Comparison of ENCODE assay signal across 24 cellular contexts in the genomic region with DNA sequence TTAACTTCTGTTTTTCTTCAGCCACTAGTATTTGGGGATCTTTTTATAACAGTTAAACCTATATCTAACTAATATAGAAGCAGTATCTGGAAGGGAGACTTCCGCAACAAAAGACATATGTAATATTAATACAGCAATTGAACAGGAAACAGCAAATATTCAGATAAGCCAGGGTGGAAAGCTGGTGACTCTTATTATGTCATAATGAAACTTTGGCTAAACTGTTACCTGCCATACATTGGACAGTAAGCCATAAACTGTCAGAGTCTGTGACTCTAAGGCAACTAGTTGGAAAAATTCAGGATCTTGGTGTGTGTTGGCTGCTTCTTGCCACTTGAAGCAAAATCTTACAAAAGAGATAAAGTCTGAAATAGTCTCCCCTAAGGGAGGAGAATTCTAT.
"Had no signal": no experiment of that assay in that cellular context is flagged by ENCODE, and none has a peak within 500 bp of the region (broad histone marks: within the 10 kb centered on the region; RNA-seq: fewer than 3 reads in every experiment).

No MANE protein-coding gene starts in this region.

- FAIRE-seq: endometrium, frontal cortex, islet of Langerhans had no signal

- H3K36me3 ChIP-seq: heart right ventricle, neutrophil, right lobe of liver, stomach, thoracic aorta, transverse colon had no signal

- H3K4me1 ChIP-seq: psoas muscle, right lobe of liver, transverse colon had no signal

- H3K4me3 ChIP-seq: coronary artery, heart right ventricle, mucosa of descending colon, psoas muscle, right lobe of liver, stomach, thoracic aorta, transverse colon had no signal

- DNase-seq: effector CD8-positive, alpha-beta T cell; heart right ventricle; hypothalamus; kidney glomerular epithelial cell; mammary epithelial cell; mucosa of descending colon; naive thymus-derived CD8-positive, alpha-beta T cell; psoas muscle; retina; right lobe of liver; stimulated activated CD4-positive, alpha-beta T cell treated with anti-CD3 and anti-CD28 coated beads, Interleukin-15, amount 100 ng/mL, for 24 hours; stimulated activated CD4-positive, alpha-beta T cell treated with anti-CD3 and anti-CD28 coated beads, Interleukin-2, amount 100 ng/mL, for 24 hours; stimulated activated CD4-positive, alpha-beta T cell treated with anti-CD3 and anti-CD28 coated beads, Interleukin-4, amount 100 ng/mL, for 4 hours; stimulated activated naive CD4-positive, alpha-beta T cell; stomach; substantia nigra; transverse colon had no signal

- H3K9me3 ChIP-seq: heart right ventricle, mucosa of descending colon, neutrophil, psoas muscle, right lobe of liver, stomach, thoracic aorta, transverse colon had no signal

- H3K27me3 ChIP-seq: right lobe of liver, stomach, transverse colon had no signal

- ATAC-seq: esophagus mucosa; heart right ventricle; mucosa of descending colon; naive thymus-derived CD8-positive, alpha-beta T cell; psoas muscle; right lobe of liver had no signal

- H3K27ac ChIP-seq: coronary artery, heart right ventricle, neutrophil, psoas muscle, right lobe of liver, stomach, thoracic aorta, transverse colon had no signal
